In the genomic region with DNA sequence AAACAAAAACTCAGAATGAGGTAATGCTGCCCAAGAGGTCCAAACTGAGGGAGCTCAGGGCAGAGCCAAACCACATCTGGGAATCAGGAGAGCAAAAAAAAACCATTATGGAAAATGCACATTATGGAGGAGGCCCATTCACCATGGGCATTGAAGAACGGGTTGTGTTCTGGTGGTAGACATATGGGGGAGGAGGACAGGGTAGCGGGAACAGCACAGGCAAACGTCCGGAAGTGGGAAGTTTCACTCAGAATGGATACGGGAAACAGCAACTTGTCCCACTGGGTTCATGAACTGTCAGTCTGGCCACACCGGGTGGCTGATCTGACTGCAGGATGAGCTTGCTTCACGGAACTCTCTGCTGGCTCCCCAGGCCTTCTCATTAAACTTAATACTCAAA, we compare ENCODE assay signal across 8 cellular contexts.
"Had no signal": no experiment of that assay in that cellular context is flagged by ENCODE, and none has a peak within 500 bp of the region (broad histone marks: within the 10 kb centered on the region; RNA-seq: fewer than 3 reads in every experiment).

No MANE protein-coding gene starts in this region.

- H3K4me2 ChIP-seq: GM23338 had no signal

- H3K36me3 Mint-ChIP-seq: IgD-negative memory B cell had no signal

- H3K27ac ChIP-seq: HL-60 had no signal

- H3K27ac Mint-ChIP-seq: GM23338, H9, HFFc6, IgD-negative memory B cell had no signal

- DNase-seq: H9, HCEC 1CT, HFFc6, KBM-7 had no signal

- ATAC-seq: GM23338, HepG2 had no signal

- H2AFZ ChIP-seq: GM23338 had no signal

- H3K4me1 Mint-ChIP-seq: GM23338, H9 had no signal

- H3K4me3 Mint-ChIP-seq: GM23338, H9, HFFc6, IgD-negative memory B cell had no signal

- H3K9me3 Mint-ChIP-seq: H9, HFFc6 had no signal

- H3K4me3 ChIP-seq: GM23338 had no signal
